Comparison of ENCODE assay signal across 27 cellular contexts in the genomic region with DNA sequence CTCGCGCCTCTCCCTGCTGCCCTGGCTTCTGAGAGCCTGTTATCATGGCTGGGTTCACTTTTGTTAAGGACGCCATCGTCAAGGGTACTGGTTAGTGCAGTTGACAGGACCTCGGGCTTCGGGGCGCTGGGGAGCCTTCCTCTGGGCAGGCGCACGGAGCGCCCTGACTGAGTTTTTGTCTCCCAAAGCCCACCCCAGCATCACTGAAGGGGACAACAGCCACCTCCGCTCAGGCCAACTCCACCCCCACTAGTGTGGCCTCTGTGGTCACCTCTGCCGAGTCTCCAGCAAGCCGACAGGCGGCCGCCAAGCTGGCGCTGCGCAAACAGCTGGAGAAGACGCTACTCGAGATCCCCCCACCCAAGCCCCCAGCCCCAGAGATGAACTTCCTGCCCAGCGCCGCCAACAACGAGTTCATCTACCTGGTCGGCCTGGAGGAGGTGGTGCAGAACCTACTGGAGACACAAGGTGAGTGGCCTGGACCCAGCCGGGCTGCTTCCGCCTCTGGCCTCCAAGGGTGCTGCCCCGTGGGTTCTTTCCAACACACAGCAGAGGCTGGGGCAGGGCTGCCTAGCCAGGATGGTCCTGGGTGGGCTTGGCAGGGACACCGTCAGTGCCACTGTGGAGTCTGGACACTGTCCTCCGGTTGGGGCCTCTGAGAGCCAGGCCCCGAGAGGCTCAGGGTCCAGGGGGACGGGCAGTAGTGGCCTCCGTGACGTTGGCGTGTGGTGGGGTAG. TPM values are rescaled to one million over a fixed set of nuclear protein-coding genes. Genes with fewer than 3 reads are reported as not detected.
"Had no signal": no experiment of that assay in that cellular context is flagged by ENCODE, and none has a peak within 500 bp of the region (broad histone marks: within the 10 kb centered on the region; RNA-seq: fewer than 3 reads in every experiment).

No MANE protein-coding gene starts in this region.

- H3K36me3 Mint-ChIP-seq: IgD-negative memory B cell had no signal

- H3K4me3 ChIP-seq: Peyer's patch, SJSA1 had no signal

- H3K4me3 Mint-ChIP-seq: activated CD8-positive, alpha-beta T cell treated with anti-CD3 and anti-CD28 coated beads, Interleukin-2, amount 10 ng/mL, durations not matched to agents 7 days and 5 days; activated naive CD8-positive, alpha-beta T cell treated with anti-CD3 and anti-CD28 coated beads for 36 hours; WTC11 had no signal

- H3K4me1 Mint-ChIP-seq: IgD-negative memory B cell, WTC11 had no signal

- H3K9me3 ChIP-seq: Peyer's patch, SJSA1 had no signal

- H3K27ac Mint-ChIP-seq: activated naive CD8-positive, alpha-beta T cell treated with anti-CD3 and anti-CD28 coated beads for 36 hours; IgD-negative memory B cell had no signal

- H3K9me3 Mint-ChIP-seq: activated naive CD8-positive, alpha-beta T cell treated with anti-CD3 and anti-CD28 coated beads for 36 hours; IgD-negative memory B cell; WTC11 had no signal

- H3K27me3 ChIP-seq: brain microvascular endothelial cell, Peyer's patch, SJSA1 had no signal

- DNase-seq: activated CD4-positive, alpha-beta T cell treated with anti-CD3 and anti-CD28 coated beads for 48 hours; activated CD4-positive, alpha-beta T cell treated with anti-CD3 and anti-CD28 coated beads, Interleukin-2, amount 50 U/mL, for 4 hours; activated CD4-positive, CD25-positive, alpha-beta regulatory T cell treated with anti-CD3 and anti-CD28 coated beads, Interleukin-2, amount 50 U/mL, for 72 hours; activated CD8-positive, alpha-beta memory T cell treated with anti-CD3 and anti-CD28 coated beads, Interleukin-2, amount 50 U/mL, for 48 hours; activated CD8-positive, alpha-beta T cell treated with anti-CD3 and anti-CD28 coated beads, Interleukin-2, amount 10 ng/mL, durations not matched to agents 7 days and 5 days; activated effector memory CD4-positive, alpha-beta T cell treated with anti-CD3 and anti-CD28 coated beads, Interleukin-2, amount 50 U/mL, for 16 hours; activated naive CD4-positive, alpha-beta T cell treated with Interleukin-2 at 50 U/mL for 16 hours; activated naive CD8-positive, alpha-beta T cell treated with anti-CD3 and anti-CD28 coated beads for 36 hours; activated T-cell treated with anti-CD3 and anti-CD28 coated beads, Interleukin-2, amount 50 U/mL, for 1 hour; brain microvascular endothelial cell; NCI-H1092; NCI-H1417; NCI-H2029; NCI-H2107; NCI-H2171 treated with DMSO at 0.1 percent for 48 hours; NCI-H345; NCI-H510A treated with DMSO at 0.1 percent for 48 hours; NCI-H69; NK-92 treated with Interleukin-12 subunit alpha and Interleukin-12 subunit beta, amount 100 ng/mL, for 24 hours; Peyer's patch; Right ventricle myocardium superior; SW 1271 had no signal

- H3K27me3 Mint-ChIP-seq: IgD-negative memory B cell had no signal

- H3K27ac ChIP-seq: brain microvascular endothelial cell, KMS-11, Peyer's patch, SJSA1 had no signal

- ATAC-seq: activated CD8-positive, alpha-beta T cell treated with anti-CD3 and anti-CD28 coated beads, Interleukin-2, amount 10 ng/mL, durations not matched to agents 7 days and 5 days; SK-N-SH treated with all-trans-retinoic acid at 6 μM for 48 hours; WTC11 had no signal

- H3K4me1 ChIP-seq: Peyer's patch, SJSA1 had no signal

RNA-seq across cellular contexts. Expression of a gene that starts 39.6 kb away (rescaled TPM):
- total RNA-seq: Peyer's patch had no signal
